Comparison of ENCODE assay signal across 8 cellular contexts in genomic region chr15:70559223-70559823, GRCh38.
A peak's percentile ranks its signal among the peaks of the same experiment; 100 is the strongest.
DNase-seq lines count a peak whose midpoint lies in the region; FAIRE-seq and TF ChIP-seq lines count a peak whose summit lies in the region.

No MANE protein-coding gene starts in this region.

- TF ChIP-seq CTCF in GM12865 (IDR thresholded peaks at IDR 0.05; ENCODE audit: insufficient read depth, low read depth, low read length, missing control alignments) (no peak), osteocyte (IDR thresholded peaks at IDR 0.05) (no peak), MCF 10A (IDR thresholded peaks at IDR 0.05; ENCODE audit: unreplicated experiment) (no peak)

- no peaks in the 10 kb centered on the region for H3K9me3 Mint-ChIP-seq in osteocyte (ENCODE audit: unreplicated experiment)
- H3K9me3 Mint-ChIP-seq in MCF 10A (ENCODE audit: unreplicated experiment), result no peaks in the 10 kb centered on the region

- CTCF ChIA-PET in MCF 10A (lab: Yijun Ruan, JAX), result interaction anchor here (0.6 kb wide), 1 partner anchor 950 kb away, joined by 3 read pairs; no protein-coding TSS in a partner anchor

- no peak overlapping the region for H3K4me3 Mint-ChIP-seq in osteocyte (ENCODE audit: unreplicated experiment)
- no peak overlapping the region for H3K4me3 Mint-ChIP-seq in MCF 10A (ENCODE audit: unreplicated experiment)

- no peak for FAIRE-seq in H54 (lab: Jason Lieb, UNC)

- no peak for TF ChIP-seq POLR2A in H54 (IDR thresholded peaks at IDR 0.05; ENCODE audit: low read depth, low read length)

- BruUV-seq in MCF 10A (replicated peaks; lab: Mats Ljungman, UMichigan), result no TSS peak

- POLR2A ChIA-PET in MCF 10A (lab: Yijun Ruan, JAX), result no interaction called here

- H3K36me3 Mint-ChIP-seq in osteocyte (ENCODE audit: unreplicated experiment) (no peaks in the 10 kb centered on the region), MCF 10A (ENCODE audit: insufficient read depth, unreplicated experiment) (no peaks in the 10 kb centered on the region)

- H3K4me3 ChIP-seq in GM12865 (ENCODE audit: low read depth, low read length), result no peak overlapping the region

- peaks cover 30% of the 10 kb centered on the region for H3K27me3 Mint-ChIP-seq in osteocyte (ENCODE audit: unreplicated experiment)
- H3K27me3 Mint-ChIP-seq in MCF 10A (ENCODE audit: insufficient read depth, unreplicated experiment), result no peaks in the 10 kb centered on the region

- intact Hi-C loops in MCF 10A (cut with micrococcal nuclease), result no loop called here
- intact Hi-C loops in posterior vena cava (cut with DNase I), result no loop called here

- H3K27ac Mint-ChIP-seq in osteocyte (ENCODE audit: unreplicated experiment) (no peak overlapping the region), MCF 10A (ENCODE audit: low read depth, unreplicated experiment) (no peak overlapping the region)

- H3K4me1 Mint-ChIP-seq in osteocyte (ENCODE audit: unreplicated experiment), result no peaks in the 10 kb centered on the region
- H3K4me1 Mint-ChIP-seq in MCF 10A (ENCODE audit: insufficient read depth, unreplicated experiment), result no peaks in the 10 kb centered on the region

- peak; percentile 20 for DNase-seq in GM12865 (ENCODE audit: low read depth)
- DNase-seq in activated CD4-positive, CD25-positive, alpha-beta regulatory T cell treated with anti-CD3 and anti-CD28 coated beads, Interleukin-2, amount 50 U/mL, for 16 hours (ENCODE audit: low read depth, low spot score), result peak; percentile 20
- DNase-seq in dermis blood vessel endothelial cell, result peak; percentile 64
- peak; percentile 25 for DNase-seq in pons (ENCODE audit: low spot score)
- DNase-seq in osteocyte (ENCODE audit: extremely low spot score, unreplicated experiment), result no peak
- no peak for DNase-seq in MCF 10A (ENCODE audit: unreplicated experiment)
- DNase-seq in H54 (ENCODE audit: insufficient read length, low spot score), result no peak
- no peak for DNase-seq in posterior vena cava (ENCODE audit: low spot score)

Comparison
In these comparisons a context has a peak if more than half of its experiments do, and no peak if none do; other contexts are left out.
1. DNase-seq: peak in GM12865 (single experiment), activated CD4-positive, CD25-positive, alpha-beta regulatory T cell treated with anti-CD3 and anti-CD28 coated beads, Interleukin-2, amount 50 U/mL, for 16 hours (single experiment), dermis blood vessel endothelial cell (single experiment) and pons (single experiment); none in osteocyte (single experiment), MCF 10A (single experiment), H54 (single experiment) and posterior vena cava (single experiment).